ENCODE assay signal across 8 cellular contexts in the genomic region with DNA sequence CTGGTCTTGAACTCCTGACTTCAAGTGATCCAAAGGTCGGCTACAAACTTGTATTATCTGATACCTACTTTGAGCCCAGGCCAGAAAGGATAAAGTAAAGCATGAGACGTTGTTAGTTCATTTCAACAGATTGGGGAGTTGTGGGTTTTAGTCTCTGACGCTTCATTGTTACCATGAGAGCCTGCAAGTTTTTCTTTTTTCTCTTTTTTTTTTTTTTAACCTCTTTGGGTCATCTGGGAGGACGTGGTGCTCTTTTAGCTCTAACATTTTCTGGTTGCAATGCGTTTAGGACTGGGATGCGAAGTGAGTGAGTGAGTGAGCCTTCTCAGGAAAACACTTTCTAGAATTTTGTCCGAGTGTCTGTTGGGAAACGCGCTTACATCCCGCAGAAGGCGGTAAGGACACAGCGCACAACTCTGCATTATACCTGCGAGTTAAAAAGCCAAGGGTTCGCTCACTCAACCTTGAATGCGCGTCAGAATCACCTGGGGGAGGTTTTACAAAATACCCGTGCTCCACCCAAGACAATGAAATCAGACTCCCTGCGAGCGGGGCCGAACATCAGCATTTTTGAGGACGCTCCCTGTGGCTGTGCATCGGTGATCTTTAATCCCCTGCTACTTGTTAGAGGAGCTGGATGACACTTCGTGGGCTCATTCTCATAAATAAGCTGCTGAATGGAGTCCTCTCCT.
A peak's percentile ranks its signal among the peaks of the same experiment; 100 is the strongest.
DNase-seq lines count a peak whose midpoint lies in the region; ATAC-seq and TF ChIP-seq lines count a peak whose summit lies in the region.

No MANE protein-coding gene starts in this region.

- ATAC-seq in GM19455 (IDR thresholded peaks at IDR 0.05; ENCODE audit: unreplicated experiment), result no peak

- no peak for TF ChIP-seq POLR2A in NB4 (IDR thresholded peaks at IDR 0.05; ENCODE audit: extremely low read depth, insufficient read length)

- TF ChIP-seq CTCF in GM13977 (IDR thresholded peaks at IDR 0.05; ENCODE audit: extremely low read depth, insufficient read depth, missing control alignments), result peak; percentile 54
- TF ChIP-seq CTCF in NB4 (IDR thresholded peaks at IDR 0.05; ENCODE audit: low read depth, low read length), result peak; percentile 35
- no peak for TF ChIP-seq CTCF in astrocyte of the cerebellum (IDR thresholded peaks at IDR 0.05; ENCODE audit: low read depth, low read length, missing control alignments)

- in situ Hi-C loops in GM13977 (cut with MboI; ENCODE audit: low pct_unique_long_range_greater_than_20kb, low sequenced_read_pairs, unreplicated experiment) (no loop called here), astrocyte of the cerebellum (cut with HindIII; ENCODE audit: low sequenced_read_pairs) (no loop called here)

- DNase-seq in GM13977 (ENCODE audit: low spot score) (peak; percentile 57), NB4 (ENCODE audit: low read depth) (peak; percentile 59), astrocyte of the cerebellum (ENCODE audit: low read depth) (no peak), iPS-NIHi7 (ENCODE audit: extremely low spot score) (peak; percentile 34), NCI-H526 (lab: John Stamatoyannopoulos, UW) (no peak)
- DNase-seq in stimulated activated CD8-positive, alpha-beta memory T cell treated with anti-CD3 and anti-CD28 coated beads, Interleukin-4, amount 100 ng/mL, for 48 hours, result peak; percentile 37
- DNase-seq in stimulated activated naive CD4-positive, alpha-beta T cell treated with Interleukin-2 at 50 U/mL for 16 hours (lab: John Stamatoyannopoulos, UW), result no peak

- H3K4me3 ChIP-seq in NB4 (ENCODE audit: low read depth, low read length), result peak overlapping the region; percentile 95
- H3K4me3 ChIP-seq in astrocyte of the cerebellum (ENCODE audit: low read depth, low read length), result peak overlapping the region; percentile 56

Comparison
In these comparisons a context has a peak if more than half of its experiments do, and no peak if none do; other contexts are left out.
1. DNase-seq: peak in GM13977 (single experiment), NB4 (single experiment), iPS-NIHi7 (single experiment) and stimulated activated CD8-positive, alpha-beta memory T cell treated with anti-CD3 and anti-CD28 coated beads, Interleukin-4, amount 100 ng/mL, for 48 hours (single experiment); none in astrocyte of the cerebellum (single experiment), NCI-H526 (0 of 2) and stimulated activated naive CD4-positive, alpha-beta T cell treated with Interleukin-2 at 50 U/mL for 16 hours (single experiment).